ENCODE assay signal across 14 cellular contexts in genomic region chr10:14683246-14683645, GRCh38.
"Had no signal": no experiment of that assay in that cellular context is flagged by ENCODE, and none has a peak within 500 bp of the region (broad histone marks: within the 10 kb centered on the region; RNA-seq: fewer than 3 reads in every experiment).

No MANE protein-coding gene starts in this region.

- H3K27ac Mint-ChIP-seq: activated naive CD4-positive, alpha-beta T cell treated with anti-CD3 and anti-CD28 coated beads, Interleukin-2, amount 50 U/mL, for 72 hours; activated T-cell treated with anti-CD3 and anti-CD28 coated beads, Interleukin-2, amount 50 U/mL, for 72 hours; endodermal cell; nephron progenitor cell; T-helper 1 cell treated with Interleukin-12 subunit alpha and Interleukin-12 subunit beta and Interleukin-4 antibody, amounts not matched to agents 30 μg/mL and 1 μg/mL, for 36 hours had no signal

- ATAC-seq: activated naive CD4-positive, alpha-beta T cell treated with anti-CD3 and anti-CD28 coated beads, Interleukin-2, amount 50 U/mL, for 72 hours; activated T-cell treated with anti-CD3 and anti-CD28 coated beads, Interleukin-2, amount 50 U/mL, for 72 hours had no signal

- DNase-seq: activated CD4-positive, alpha-beta T cell treated with anti-CD3 and anti-CD28 coated beads, Interleukin-2, amount 50 U/mL, for 4 hours; activated CD4-positive, CD25-positive, alpha-beta regulatory T cell treated with anti-CD3 and anti-CD28 coated beads, Interleukin-2, amount 50 U/mL, for 72 hours; activated gamma-delta T cell; activated T-cell treated with anti-CD3 and anti-CD28 coated beads, Interleukin-2, amount 50 U/mL, for 72 hours; endodermal cell; erythroblast; nephron progenitor cell; occipital lobe; stimulated activated CD4-positive, alpha-beta T cell treated with anti-CD3 and anti-CD28 coated beads, Interleukin-2, amount 100 ng/mL, for 24 hours; stimulated activated naive CD4-positive, alpha-beta T cell treated with Interleukin-2 at 50 U/mL for 16 hours; substantia nigra had no signal

- H3K36me3 Mint-ChIP-seq: activated naive CD4-positive, alpha-beta T cell treated with anti-CD3 and anti-CD28 coated beads, Interleukin-2, amount 50 U/mL, for 72 hours had no signal

- H3K27ac ChIP-seq: tibial nerve had no signal

- H3K27me3 ChIP-seq: tibial nerve had no signal

- H3K4me1 ChIP-seq: tibial nerve had no signal

- H3K9me3 Mint-ChIP-seq: activated naive CD4-positive, alpha-beta T cell treated with anti-CD3 and anti-CD28 coated beads, Interleukin-2, amount 50 U/mL, for 72 hours; endodermal cell; nephron progenitor cell; T-helper 1 cell treated with Interleukin-12 subunit alpha and Interleukin-12 subunit beta and Interleukin-4 antibody, amounts not matched to agents 30 μg/mL and 1 μg/mL, for 36 hours had no signal

- H3K9me3 ChIP-seq: tibial nerve had no signal

- H3K4me3 Mint-ChIP-seq: activated T-cell treated with anti-CD3 and anti-CD28 coated beads, Interleukin-2, amount 50 U/mL, for 72 hours; endodermal cell; nephron progenitor cell; T-helper 1 cell treated with Interleukin-12 subunit alpha and Interleukin-12 subunit beta and Interleukin-4 antibody, amounts not matched to agents 30 μg/mL and 1 μg/mL, for 36 hours had no signal

- H3K4me3 ChIP-seq: tibial nerve had no signal

- H3K36me3 ChIP-seq: tibial nerve had no signal
